Comparison of ENCODE assay signal across 21 cellular contexts in the genomic region with DNA sequence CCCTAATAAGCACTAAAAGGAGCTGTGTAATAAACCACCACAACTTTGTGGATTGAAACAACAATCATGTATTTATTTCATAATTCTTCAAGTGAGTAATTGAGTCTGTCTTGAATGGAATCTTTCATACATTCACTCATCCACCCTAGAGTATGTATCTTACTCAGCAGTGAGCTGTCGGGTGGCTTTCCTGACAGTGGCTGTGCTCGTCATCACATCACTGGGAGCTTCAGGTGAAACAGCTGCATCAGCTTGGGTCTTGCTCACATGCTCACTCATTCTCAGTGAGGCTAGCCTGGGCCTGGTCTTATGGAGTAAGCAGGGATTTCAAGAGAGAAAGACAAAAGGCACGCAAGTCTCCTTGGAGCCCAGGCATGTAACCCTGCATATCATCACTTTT.
DNase-seq lines count a peak whose midpoint lies in the region; ATAC-seq and TF ChIP-seq lines count a peak whose summit lies in the region.
"Had no signal": no experiment of that assay in that cellular context is flagged by ENCODE, and none has a peak within 500 bp of the region (broad histone marks: within the 10 kb centered on the region; RNA-seq: fewer than 3 reads in every experiment).

No MANE protein-coding gene starts in this region.

- no peak overlapping the region for H3K4me2 ChIP-seq in trophoblast cell (ENCODE audit: low read length)
- H3K4me2 ChIP-seq: A549; BLaER1 treated with 17β-estradiol and CSF1 and Interleukin-3, amounts not matched to agents 10 nM and 100 nM had no signal

- TF ChIP-seq CTCF in RWPE1 (conservative IDR thresholded peaks at IDR 0.05; ENCODE audit: low read depth), result no peak

- H3K27ac ChIP-seq in trophoblast cell (ENCODE audit: low read depth, low read length) (no peak overlapping the region), RWPE1 (no peak overlapping the region)
- H3K27ac ChIP-seq: A549; BLaER1 treated with 17β-estradiol and CSF1 and Interleukin-3, amounts not matched to agents 10 nM and 100 nM had no signal

- H3K27me3 ChIP-seq in trophoblast cell (ENCODE audit: insufficient read depth, low read length), result no peaks in the 10 kb centered on the region
- H3K27me3 ChIP-seq: BE2C; BLaER1 treated with 17β-estradiol and CSF1 and Interleukin-3, amounts not matched to agents 10 nM and 100 nM had no signal

- no peak overlapping the region for H2AK5ac ChIP-seq in trophoblast cell (ENCODE audit: low read length)

- H4K8ac ChIP-seq in trophoblast cell (ENCODE audit: low read depth, low read length), result no peak overlapping the region

- H3K14ac ChIP-seq in trophoblast cell (ENCODE audit: low read length), result no peak overlapping the region

- no peak overlapping the region for H4K91ac ChIP-seq in trophoblast cell (ENCODE audit: low read depth, low read length)

- no CpG with 5 or more reads among the region's 3 CpGs for WGBS in trophoblast cell (ENCODE audit: extremely low coverage, insufficient coverage, insufficient read length)

- H2AFZ ChIP-seq in trophoblast cell (ENCODE audit: insufficient read depth, low read length, poor library complexity), result no peak overlapping the region

- no peaks in the 10 kb centered on the region for H3K79me1 ChIP-seq in trophoblast cell (ENCODE audit: low read length)

- POLR2A ChIA-PET in RWPE1 (lab: Yijun Ruan, JAX; ENCODE audit: low non-redundant PET), result no interaction called here

- no peak overlapping the region for H2BK120ac ChIP-seq in trophoblast cell (ENCODE audit: insufficient read depth, low read length, poor library complexity)

- H3K4me1 ChIP-seq in trophoblast cell (ENCODE audit: control insufficient read depth in 1 of 2, insufficient read depth in 2 of 2, low read length in 2 of 2), result peaks cover 0 to 6% of the 10 kb centered on the region in 2 experiments
- H3K4me1 ChIP-seq: A549; BE2C; BLaER1 treated with 17β-estradiol and CSF1 and Interleukin-3, amounts not matched to agents 10 nM and 100 nM had no signal

- no peak overlapping the region for H3K4me3 ChIP-seq in trophoblast cell (ENCODE audit: low read depth, low read length)
- H3K4me3 ChIP-seq: A549; BLaER1 treated with 17β-estradiol and CSF1 and Interleukin-3, amounts not matched to agents 10 nM and 100 nM; GM12878 had no signal

- H3K79me2 ChIP-seq in trophoblast cell (ENCODE audit: control insufficient read depth, insufficient read depth, low read length, poor library complexity), result no peaks in the 10 kb centered on the region

- H2BK12ac ChIP-seq in trophoblast cell (ENCODE audit: low read length), result no peak overlapping the region

- no peak overlapping the region for H4K12ac ChIP-seq in trophoblast cell (ENCODE audit: low read depth, low read length)

- no peak overlapping the region for H3K18ac ChIP-seq in trophoblast cell (ENCODE audit: low read length)

- H2BK5ac ChIP-seq in trophoblast cell (ENCODE audit: low read depth, low read length, poor library complexity), result no peak overlapping the region

- H3K9ac ChIP-seq in trophoblast cell (ENCODE audit: low read length), result no peak overlapping the region
- H3K9ac ChIP-seq: BLaER1 treated with 17β-estradiol and CSF1 and Interleukin-3, amounts not matched to agents 10 nM and 100 nM had no signal

- H3K36me3 ChIP-seq in trophoblast cell (ENCODE audit: control insufficient read depth in 1 of 2, insufficient read depth in 2 of 2, low read length in 2 of 2), result no peaks in the 10 kb centered on the region
- H3K36me3 ChIP-seq: BE2C; BLaER1 treated with 17β-estradiol and CSF1 and Interleukin-3, amounts not matched to agents 10 nM and 100 nM had no signal

- H3K9me3 ChIP-seq in trophoblast cell (ENCODE audit: insufficient read depth, low read depth, low read length), result no peaks in the 10 kb centered on the region
- H3K9me3 ChIP-seq: A549; BE2C; BLaER1 treated with 17β-estradiol and CSF1 and Interleukin-3, amounts not matched to agents 10 nM and 100 nM had no signal

- no peak for ATAC-seq in HG03378 (IDR thresholded peaks at IDR 0.05; ENCODE audit: unreplicated experiment)
- ATAC-seq in GM19463 (IDR thresholded peaks at IDR 0.05; ENCODE audit: unreplicated experiment), result no peak
- ATAC-seq: A549, GM12878, HCT116 had no signal

- no peak overlapping the region for H3K23ac ChIP-seq in trophoblast cell (ENCODE audit: low read length)

- H3K4ac ChIP-seq in trophoblast cell (ENCODE audit: low read depth, low read length), result no peak overlapping the region

- peak; percentile 15 for DNase-seq in HT1080 (ENCODE audit: low read depth)
- peak; percentile 0 for DNase-seq in RKO (ENCODE audit: low spot score)
- peak; percentile 54 for DNase-seq in trophoblast cell
- DNase-seq in RWPE1 (ENCODE audit: low spot score), result no peak
- DNase-seq: 8988T; ACHN; AML-193; BE2C; CD4-positive, alpha-beta T cell; CD8-positive, alpha-beta memory T cell; DMS 273 treated with DMSO at 0.1 percent for 48 hours; DMS79; EL; GDM1; H9 had no signal

- CTCF ChIA-PET in RWPE1 (lab: Yijun Ruan, JAX), result no interaction called here
